ENCODE assay signal across 22 cellular contexts in genomic region chr1:74592580-74593355, GRCh38.
"Had no signal": no experiment of that assay in that cellular context is flagged by ENCODE, and none has a peak within 500 bp of the region (broad histone marks: within the 10 kb centered on the region; RNA-seq: fewer than 3 reads in every experiment).

No MANE protein-coding gene starts in this region.

- H3K4me3 ChIP-seq: body of pancreas, dorsolateral prefrontal cortex, lower lobe of right lung, thyroid gland had no signal

- H3K4me1 Mint-ChIP-seq: activated CD4-positive, alpha-beta T cell treated with anti-CD3 and anti-CD28 coated beads, Interleukin-2, amount 10 ng/mL, durations not matched to agents 24 days and 14 days; endodermal cell; nephron had no signal

- H3K27ac Mint-ChIP-seq: activated CD4-positive, alpha-beta T cell treated with anti-CD3 and anti-CD28 coated beads, Interleukin-2, amount 10 ng/mL, durations not matched to agents 24 days and 14 days; activated CD8-positive, alpha-beta T cell treated with anti-CD3 and anti-CD28 coated beads, Interleukin-2, amount 10 ng/mL, durations not matched to agents 7 days and 5 days; activated naive CD4-positive, alpha-beta T cell treated with anti-CD3 and anti-CD28 coated beads for 36 hours; endodermal cell; nephron had no signal

- H3K4me1 ChIP-seq: foreskin keratinocyte, lower lobe of right lung, thyroid gland had no signal

- ATAC-seq: activated CD8-positive, alpha-beta T cell treated with anti-CD3 and anti-CD28 coated beads, Interleukin-2, amount 10 ng/mL, durations not matched to agents 7 days and 5 days; activated T-cell treated with anti-CD3 and anti-CD28 coated beads, Interleukin-2, amount 50 U/mL, for 4 hours; body of pancreas; foreskin keratinocyte; left cardiac atrium; lower lobe of right lung had no signal

- H3K27me3 ChIP-seq: body of pancreas, dorsolateral prefrontal cortex, foreskin keratinocyte, thyroid gland had no signal

- H3K4me3 Mint-ChIP-seq: activated CD4-positive, alpha-beta T cell treated with anti-CD3 and anti-CD28 coated beads, Interleukin-2, amount 10 ng/mL, durations not matched to agents 24 days and 14 days; activated CD8-positive, alpha-beta T cell treated with anti-CD3 and anti-CD28 coated beads, Interleukin-2, amount 10 ng/mL, durations not matched to agents 7 days and 5 days; activated naive CD4-positive, alpha-beta T cell treated with anti-CD3 and anti-CD28 coated beads for 36 hours; activated T-cell treated with anti-CD3 and anti-CD28 coated beads, Interleukin-2, amount 50 U/mL, for 4 hours; endodermal cell; nephron had no signal

- H3K9me3 Mint-ChIP-seq: activated CD4-positive, alpha-beta T cell treated with anti-CD3 and anti-CD28 coated beads, Interleukin-2, amount 10 ng/mL, durations not matched to agents 24 days and 14 days; activated naive CD4-positive, alpha-beta T cell treated with anti-CD3 and anti-CD28 coated beads for 36 hours; activated T-cell treated with anti-CD3 and anti-CD28 coated beads, Interleukin-2, amount 50 U/mL, for 4 hours; endodermal cell; nephron had no signal

- H3K9me3 ChIP-seq: body of pancreas, lower lobe of right lung, thyroid gland had no signal

- DNase-seq: activated CD4-positive, alpha-beta T cell treated with anti-CD3 and anti-CD28 coated beads, Interleukin-2, amount 10 ng/mL, durations not matched to agents 24 days and 14 days; activated CD8-positive, alpha-beta T cell treated with anti-CD3 and anti-CD28 coated beads, Interleukin-2, amount 10 ng/mL, durations not matched to agents 7 days and 5 days; activated naive CD4-positive, alpha-beta T cell treated with anti-CD3 and anti-CD28 coated beads for 36 hours; activated T-cell treated with anti-CD3 and anti-CD28 coated beads, Interleukin-2, amount 50 U/mL, for 4 hours; dorsolateral prefrontal cortex; endodermal cell; foreskin keratinocyte; glutamatergic neuron; hippocampal formation; left cardiac atrium; lower lobe of right lung; nucleus accumbens; posterior cingulate gyrus; retina; stimulated activated CD4-positive, alpha-beta T cell treated with anti-CD3 and anti-CD28 coated beads, Interleukin-12 subunit alpha, Interleukin-12 subunit beta, amount 100 ng/mL, for 4 hours; stimulated activated CD4-positive, alpha-beta T cell treated with anti-CD3 and anti-CD28 coated beads, Interleukin-1b, Interleukin-23, amount 100 ng/mL, for 48 hours; stimulated activated CD8-positive, alpha-beta memory T cell treated with anti-CD3 and anti-CD28 coated beads, Interleukin-4, amount 100 ng/mL, for 48 hours; stimulated activated naive CD4-positive, alpha-beta T cell; thyroid gland had no signal

- H3K36me3 ChIP-seq: lower lobe of right lung, thyroid gland had no signal

- H3K27ac ChIP-seq: body of pancreas, dorsolateral prefrontal cortex, epithelial cell of prostate, foreskin keratinocyte, lower lobe of right lung, thyroid gland had no signal
